In genomic region chr1:150149490-150150453, GRCh38 we compare ENCODE assay signal across 8 cellular contexts. TPM values are rescaled to one million over a fixed set of nuclear protein-coding genes. Genes with fewer than 3 reads are reported as not detected.
DNase-seq lines count a peak whose midpoint lies in the region; ATAC-seq and TF ChIP-seq lines count a peak whose summit lies in the region.

Gene PLEKHO1, plus strand, starts transcription at chr1:150149916. Its CDS starts 342 bp downstream, at chr1:150150258.

- in situ Hi-C loops in HAP-1 (cut with MboI; ENCODE audit: low sequenced_read_pairs), result loop anchor here (25.0 kb wide), 1 partner anchor 237 kb away; the partner anchor contains the start of gene SV2A

- no peak for TF ChIP-seq CTCF in choroid plexus epithelial cell (conservative IDR thresholded peaks at IDR 0.05; ENCODE audit: low read depth, low read length)

- H3K27me3 ChIP-seq in HAP-1 (ENCODE audit: low read depth), result no peaks in the 10 kb centered on the region

- DNase-seq in Daoy (ENCODE audit: low read depth) (peak; percentile 89), HAP-1 (ENCODE audit: low spot score in 2 of 2) (peak; percentile 63 to 80), NCI-H2081 treated with DMSO at 0.1 percent for 48 hours (lab: John Stamatoyannopoulos, UW) (peak; percentile 10), choroid plexus epithelial cell (ENCODE audit: low read depth) (peak; percentile 85), left colon (peak; percentile 84 to 85), AML-193 (lab: John Stamatoyannopoulos, UW) (no peak)
- DNase-seq in activated CD4-positive, alpha-beta T cell treated with anti-CD3 and anti-CD28 coated beads for 48 hours, result peak; percentile 82
- peak; percentile 82 to 86 for DNase-seq in stimulated activated CD4-positive, alpha-beta T cell treated with anti-CD3 and anti-CD28 coated beads, Interleukin-2, amount 100 ng/mL, for 24 hours

- peak; percentile 74 for ATAC-seq in left colon

- peaks cover 10% of the 10 kb centered on the region for H3K4me1 ChIP-seq in HAP-1

- H3K36me3 ChIP-seq in HAP-1 (replicated peaks), result peaks cover 16% of the 10 kb centered on the region

- H3K9me3 ChIP-seq in HAP-1, result no peaks in the 10 kb centered on the region

- H3K4me3 ChIP-seq in HAP-1 (peak within 1 kb of the TSS; percentile 76), choroid plexus epithelial cell (ENCODE audit: low read depth, low read length) (peak within 1 kb of the TSS; percentile 67)

- intact Hi-C loops in left colon (cut with DNase I, micrococcal nuclease), result no loop called here

RNA-seq across cellular contexts. Expression of gene PLEKHO1, which starts in this region (rescaled TPM):
- 66.9 and 75.8 TPM in 2 replicates for total RNA-seq in Daoy (2014; rRNA removed; shearing (Covaris generic))
- total RNA-seq in left colon, result 10 to 100 TPM in 1 of 2 donors, 1 to 10 TPM in 1; 4.8 to 43.0 TPM

Comparison
In these comparisons a context has a peak if more than half of its experiments do, and no peak if none do; other contexts are left out.
1. DNase-seq: peak in Daoy (single experiment), HAP-1 (2 of 2), NCI-H2081 treated with DMSO at 0.1 percent for 48 hours (single experiment), activated CD4-positive, alpha-beta T cell treated with anti-CD3 and anti-CD28 coated beads for 48 hours (single experiment), choroid plexus epithelial cell (single experiment), left colon (2 of 2) and stimulated activated CD4-positive, alpha-beta T cell treated with anti-CD3 and anti-CD28 coated beads, Interleukin-2, amount 100 ng/mL, for 24 hours (2 of 2); none in AML-193 (0 of 2).